11 cellular contexts compared by ENCODE assay signal in genomic region chr6:89375902-89376301, GRCh38. TPM values are rescaled to one million over a fixed set of nuclear protein-coding genes. Genes with fewer than 3 reads are reported as not detected.
DNase-seq lines count a peak whose midpoint lies in the region; ATAC-seq and TF ChIP-seq lines count a peak whose summit lies in the region.
"Had no signal": no experiment of that assay in that cellular context is flagged by ENCODE, and none has a peak within 500 bp of the region (broad histone marks: within the 10 kb centered on the region; RNA-seq: fewer than 3 reads in every experiment).

No MANE protein-coding gene starts in this region.

- H3K36me3 ChIP-seq in WERI-Rb-1 (peaks cover 8% of the 10 kb centered on the region), psoas muscle (ENCODE audit: insufficient read depth in 1 of 2, low read depth in 1 of 2) (peaks cover 0 to 22% of the 10 kb centered on the region in 2 donors)
- H3K36me3 ChIP-seq: ovary had no signal

- no peaks in the 10 kb centered on the region for H3K27me3 Mint-ChIP-seq in T-helper 1 cell treated with Interleukin-12 subunit alpha and Interleukin-12 subunit beta and Interleukin-4 antibody, amounts not matched to agents 30 μg/mL and 1 μg/mL, for 36 hours (ENCODE audit: low read depth)
- no peaks in the 10 kb centered on the region for H3K27me3 Mint-ChIP-seq in activated T-helper 2 cell treated with anti-CD3 and anti-CD28 coated beads, Interferon-gamma antibody, Interleukin-2, Interleukin-4, amounts not matched to agents 10 μg/mL and 5 μg/mL and 100 μg/mL, durations not matched to agents 14 hours and 24 hours and 36 hours (ENCODE audit: low read depth)

- peaks cover 33% of the 10 kb centered on the region for H3K4me1 ChIP-seq in psoas muscle
- H3K4me1 ChIP-seq: A549 had no signal

- intact Hi-C loops in psoas muscle (cut with DNase I), result no loop called here
- intact Hi-C loops in activated T-helper 2 cell treated with anti-CD3 and anti-CD28 coated beads, Interferon-gamma antibody, Interleukin-2, Interleukin-4, amounts not matched to agents 10 μg/mL and 5 μg/mL and 100 μg/mL, durations not matched to agents 14 hours and 24 hours and 36 hours (cut with micrococcal nuclease), result loop anchor here (1.0 to 10.0 kb wide), 2 partner anchors 394 to 1209 kb away; partner anchors contain the start of gene MAP3K7

- H3K4me3 Mint-ChIP-seq in T-helper 1 cell treated with Interleukin-12 subunit alpha and Interleukin-12 subunit beta and Interleukin-4 antibody, amounts not matched to agents 30 μg/mL and 1 μg/mL, for 36 hours, result peak overlapping the region; percentile 5
- H3K4me3 Mint-ChIP-seq in activated T-helper 2 cell treated with anti-CD3 and anti-CD28 coated beads, Interferon-gamma antibody, Interleukin-2, Interleukin-4, amounts not matched to agents 10 μg/mL and 5 μg/mL and 100 μg/mL, durations not matched to agents 14 hours and 24 hours and 36 hours (ENCODE audit: low read depth), result no peak overlapping the region

- no peaks in the 10 kb centered on the region for H3K9me3 Mint-ChIP-seq in T-helper 1 cell treated with Interleukin-12 subunit alpha and Interleukin-12 subunit beta and Interleukin-4 antibody, amounts not matched to agents 30 μg/mL and 1 μg/mL, for 36 hours
- H3K9me3 Mint-ChIP-seq in activated T-helper 2 cell treated with anti-CD3 and anti-CD28 coated beads, Interferon-gamma antibody, Interleukin-2, Interleukin-4, amounts not matched to agents 10 μg/mL and 5 μg/mL and 100 μg/mL, durations not matched to agents 14 hours and 24 hours and 36 hours, result no peaks in the 10 kb centered on the region

- H3K4me3 ChIP-seq in WERI-Rb-1 (ENCODE audit: low read depth, low read length) (no peak overlapping the region), psoas muscle (no peak overlapping the region)
- H3K4me3 ChIP-seq: A549, ovary had no signal

- H3K4me1 Mint-ChIP-seq in T-helper 1 cell treated with Interleukin-12 subunit alpha and Interleukin-12 subunit beta and Interleukin-4 antibody, amounts not matched to agents 30 μg/mL and 1 μg/mL, for 36 hours (ENCODE audit: low read depth), result peaks cover 42% of the 10 kb centered on the region
- H3K4me1 Mint-ChIP-seq in activated T-helper 2 cell treated with anti-CD3 and anti-CD28 coated beads, Interferon-gamma antibody, Interleukin-2, Interleukin-4, amounts not matched to agents 10 μg/mL and 5 μg/mL and 100 μg/mL, durations not matched to agents 14 hours and 24 hours and 36 hours (ENCODE audit: low read depth), result peaks cover 38% of the 10 kb centered on the region

- H3K27ac Mint-ChIP-seq in T-helper 1 cell treated with Interleukin-12 subunit alpha and Interleukin-12 subunit beta and Interleukin-4 antibody, amounts not matched to agents 30 μg/mL and 1 μg/mL, for 36 hours, result peak overlapping the region; percentile 70
- no peak overlapping the region for H3K27ac Mint-ChIP-seq in activated T-helper 2 cell treated with anti-CD3 and anti-CD28 coated beads, Interferon-gamma antibody, Interleukin-2, Interleukin-4, amounts not matched to agents 10 μg/mL and 5 μg/mL and 100 μg/mL, durations not matched to agents 14 hours and 24 hours and 36 hours

- TF ChIP-seq CTCF in WERI-Rb-1 (IDR thresholded peaks at IDR 0.05; ENCODE audit: low read depth, low read length), result no peak
- no peak for TF ChIP-seq CTCF in psoas muscle (IDR thresholded peaks at IDR 0.05)

- H3K27me3 ChIP-seq in WERI-Rb-1 (ENCODE audit: insufficient read depth, low read depth, severe bottlenecking), result no peaks in the 10 kb centered on the region
- H3K27me3 ChIP-seq in psoas muscle (ENCODE audit: insufficient read depth in 3 of 3, low read length in 2 of 3), result no peaks in the 10 kb centered on the region
- H3K27me3 ChIP-seq: ovary had no signal

- H3K27ac ChIP-seq in WERI-Rb-1, result peak overlapping the region; percentile 49
- H3K27ac ChIP-seq in psoas muscle, result peak overlapping the region; percentile 75
- H3K27ac ChIP-seq: A549, ovary had no signal

- no peak for DNase-seq in T-helper 1 cell
- DNase-seq in NCI-H1436 treated with DMSO at 0.1 percent for 48 hours (lab: John Stamatoyannopoulos, UW), result peak; percentile 72
- no peak for DNase-seq in WERI-Rb-1
- no peak for DNase-seq in psoas muscle
- DNase-seq in GM19240 (ENCODE audit: insufficient read length, low spot score), result no peak
- no peak for DNase-seq in activated effector memory CD4-positive, alpha-beta T cell treated with Interleukin-2 at 50 U/mL for 16 hours
- no peak for DNase-seq in activated T-helper 2 cell treated with anti-CD3 and anti-CD28 coated beads, Interferon-gamma antibody, Interleukin-2, Interleukin-4, amounts not matched to agents 10 μg/mL and 5 μg/mL and 100 μg/mL, durations not matched to agents 14 hours and 24 hours and 36 hours (ENCODE audit: low spot score)
- DNase-seq: mesenchymal stem cell, ovary had no signal

- ATAC-seq in psoas muscle, result no peak

- H3K36me3 Mint-ChIP-seq in T-helper 1 cell treated with Interleukin-12 subunit alpha and Interleukin-12 subunit beta and Interleukin-4 antibody, amounts not matched to agents 30 μg/mL and 1 μg/mL, for 36 hours (ENCODE audit: low read depth), result peaks cover 12% of the 10 kb centered on the region
- no peaks in the 10 kb centered on the region for H3K36me3 Mint-ChIP-seq in activated T-helper 2 cell treated with anti-CD3 and anti-CD28 coated beads, Interferon-gamma antibody, Interleukin-2, Interleukin-4, amounts not matched to agents 10 μg/mL and 5 μg/mL and 100 μg/mL, durations not matched to agents 14 hours and 24 hours and 36 hours (ENCODE audit: low read depth)

- WGBS in psoas muscle, 3 donors, result 32 to 52% (median 34%) methylated on average over 4 of the region's 4 CpGs

- H3K9me3 ChIP-seq in WERI-Rb-1 (ENCODE audit: severe bottlenecking) (no peaks in the 10 kb centered on the region), psoas muscle (no peaks in the 10 kb centered on the region)
- H3K9me3 ChIP-seq: A549, ovary had no signal

RNA-seq across cellular contexts. Expression of gene UBE2J1, which starts 23.4 kb away (rescaled TPM):
- 10 to 100 TPM; 11.5 to 21.6 (median 17.4) TPM for total RNA-seq in psoas muscle
- 10 to 100 TPM; 10.0 to 20.7 (median 12.9) TPM for polyA plus RNA-seq in psoas muscle
- 34.4 and 34.8 TPM in 2 replicates for total RNA-seq in activated T-helper 2 cell treated with anti-CD3 and anti-CD28 coated beads, Interferon-gamma antibody, Interleukin-2, Interleukin-4, amounts not matched to agents 10 μg/mL and 5 μg/mL and 100 μg/mL, durations not matched to agents 14 hours and 24 hours and 36 hours

RNA-seq across cellular contexts. Expression of gene RRAGD, which starts 36.2 kb away (rescaled TPM):
- total RNA-seq in psoas muscle, result 100 to 1,000 TPM; 105 to 148 (median 125) TPM
- 100 to 1,000 TPM in 1 of 3 donors, 10 to 100 TPM in 2; 34.8 to 163 (median 70.8) TPM for polyA plus RNA-seq in psoas muscle
- total RNA-seq in activated T-helper 2 cell treated with anti-CD3 and anti-CD28 coated beads, Interferon-gamma antibody, Interleukin-2, Interleukin-4, amounts not matched to agents 10 μg/mL and 5 μg/mL and 100 μg/mL, durations not matched to agents 14 hours and 24 hours and 36 hours, result 6.3 and 7.2 TPM in 2 replicates

RNA-seq across cellular contexts. Expression of gene ANKRD6, which starts 57.0 kb away (rescaled TPM):
- total RNA-seq in psoas muscle, result 1 to 10 TPM; 2.4 to 9.0 (median 4.6) TPM
- polyA plus RNA-seq in psoas muscle, result 1 to 10 TPM; 1.2 to 2.3 (median 1.8) TPM
- total RNA-seq in activated T-helper 2 cell treated with anti-CD3 and anti-CD28 coated beads, Interferon-gamma antibody, Interleukin-2, Interleukin-4, amounts not matched to agents 10 μg/mL and 5 μg/mL and 100 μg/mL, durations not matched to agents 14 hours and 24 hours and 36 hours, result 2.2 TPM in 2 replicates

Comparison
In these comparisons a context has a peak if more than half of its experiments do, and no peak if none do; other contexts are left out.
1. RNA of gene RRAGD, which starts 36.2 kb away (total RNA-seq): 105 to 148 TPM in psoas muscle; 6.3 to 7.2 TPM in activated T-helper 2 cell treated with anti-CD3 and anti-CD28 coated beads, Interferon-gamma antibody, Interleukin-2, Interleukin-4, amounts not matched to agents 10 μg/mL and 5 μg/mL and 100 μg/mL, durations not matched to agents 14 hours and 24 hours and 36 hours; every median in the first group is over 10 times any median in the second.